Comparison of ENCODE assay signal across 9 cellular contexts in genomic region chr20:20368414-20369352, GRCh38. TPM values are rescaled to one million over a fixed set of nuclear protein-coding genes. Genes with fewer than 3 reads are reported as not detected.
A peak's percentile ranks its signal among the peaks of the same experiment; 100 is the strongest.
DNase-seq lines count a peak whose midpoint lies in the region; ATAC-seq, FAIRE-seq and TF ChIP-seq lines count a peak whose summit lies in the region.
"Had no signal": no experiment of that assay in that cellular context is flagged by ENCODE, and none has a peak within 500 bp of the region (broad histone marks: within the 10 kb centered on the region; RNA-seq: fewer than 3 reads in every experiment).

No MANE protein-coding gene starts in this region.

- no peak overlapping the region for H3K18ac ChIP-seq in mesendoderm (ENCODE audit: low read length)

- H3K4me1 ChIP-seq in astrocyte (ENCODE audit: insufficient read depth, low read length) (no peaks in the 10 kb centered on the region), mesendoderm (ENCODE audit: control insufficient read depth, low read depth, low read length) (no peaks in the 10 kb centered on the region)

- peak overlapping the region; percentile 70 for H3K4me2 ChIP-seq in astrocyte (ENCODE audit: low read length)
- peak overlapping the region; percentile 42 for H3K4me2 ChIP-seq in mesendoderm (ENCODE audit: low read length)

- H2BK5ac ChIP-seq in mesendoderm (ENCODE audit: low read length) = no peak overlapping the region

- H4K8ac ChIP-seq in mesendoderm (ENCODE audit: low read depth, low read length) = no peak overlapping the region

- no CpG with 5 or more reads among the region's 147 CpGs for WGBS in mesendoderm (ENCODE audit: extremely low coverage, insufficient coverage, low lambda C conversion rate)

- no peak overlapping the region for H4K5ac ChIP-seq in mesendoderm (ENCODE audit: low read length)

- no peak overlapping the region for H2AFZ ChIP-seq in astrocyte (ENCODE audit: low read depth, low read length)

- H3K9me3 ChIP-seq in astrocyte (ENCODE audit: insufficient read depth, low read depth, low read length) = peaks cover 4% of the 10 kb centered on the region
- H3K9me3 ChIP-seq: ovary had no signal

- peaks cover 75% of the 10 kb centered on the region for H3K27me3 ChIP-seq in astrocyte (ENCODE audit: insufficient read depth, low read length)
- peaks cover 73% of the 10 kb centered on the region for H3K27me3 ChIP-seq in mesendoderm (ENCODE audit: insufficient read depth, low read length, poor library complexity)

- peaks cover 6% of the 10 kb centered on the region for H3K4me1 Mint-ChIP-seq in astrocyte (ENCODE audit: low read depth, unreplicated experiment)

- H3K56ac ChIP-seq in mesendoderm (ENCODE audit: low read length) = peak overlapping the region; percentile 34

- H3K27ac ChIP-seq in astrocyte (ENCODE audit: low read depth, low read length) (no peak overlapping the region), mesendoderm (ENCODE audit: low read depth, low read length) (no peak overlapping the region)
- H3K27ac ChIP-seq: ovary had no signal

- peaks cover 4% of the 10 kb centered on the region for H4K20me1 ChIP-seq in astrocyte (ENCODE audit: insufficient read depth, low read length)

- no peak for FAIRE-seq in astrocyte (lab: Jason Lieb, UNC)

- peak; percentile 44 for ATAC-seq in HG02852 (IDR thresholded peaks at IDR 0.05; ENCODE audit: unreplicated experiment)
- no peak for ATAC-seq in GM19324 (IDR thresholded peaks at IDR 0.05; ENCODE audit: low FRiP score, unreplicated experiment)
- no peak for ATAC-seq in HG02798 (IDR thresholded peaks at IDR 0.05; ENCODE audit: poor library complexity, unreplicated experiment)
- no peak for ATAC-seq in GM21515 (IDR thresholded peaks at IDR 0.05; ENCODE audit: unreplicated experiment)
- no peak for ATAC-seq in GM21526 (IDR thresholded peaks at IDR 0.05; ENCODE audit: low FRiP score, unreplicated experiment)

- H3K36me3 Mint-ChIP-seq in astrocyte (ENCODE audit: low read depth, unreplicated experiment) = no peaks in the 10 kb centered on the region

- H3K9me3 Mint-ChIP-seq in astrocyte (ENCODE audit: unreplicated experiment) = peaks cover 9% of the 10 kb centered on the region

- peaks cover 61% of the 10 kb centered on the region for H3K27me3 Mint-ChIP-seq in astrocyte (ENCODE audit: low read depth, unreplicated experiment)

- H3K79me1 ChIP-seq in mesendoderm (ENCODE audit: low read length) = no peaks in the 10 kb centered on the region

- DNase-seq in COLO668 (lab: John Stamatoyannopoulos, UW; ENCODE audit: unreplicated experiment) = peak; percentile 83
- DNase-seq in astrocyte (ENCODE audit: low read depth) = no peak
- no peak for DNase-seq in mesendoderm
- DNase-seq: ovary had no signal

- peak overlapping the region; percentile 80 for H3K23ac ChIP-seq in mesendoderm (ENCODE audit: low read length)

- TF ChIP-seq CTCF in astrocyte (IDR thresholded peaks at IDR 0.05; ENCODE audit: insufficient read depth, low read depth, low read length) = no peak

- H3K4me3 ChIP-seq in astrocyte (ENCODE audit: insufficient read depth, low read depth, low read length) = no peak overlapping the region
- no peak overlapping the region for H3K4me3 ChIP-seq in mesendoderm (ENCODE audit: low read length)
- H3K4me3 ChIP-seq: ovary had no signal

- no peak overlapping the region for H3K4me3 Mint-ChIP-seq in astrocyte (ENCODE audit: unreplicated experiment)

- H3K36me3 ChIP-seq in astrocyte (ENCODE audit: insufficient read depth, low read length) (no peaks in the 10 kb centered on the region), mesendoderm (ENCODE audit: control insufficient read depth, insufficient read depth, low read length) (no peaks in the 10 kb centered on the region)
- H3K36me3 ChIP-seq: ovary had no signal

- H3K79me2 ChIP-seq in astrocyte (ENCODE audit: insufficient read depth, low read length) (no peaks in the 10 kb centered on the region), mesendoderm (ENCODE audit: control insufficient read depth, insufficient read depth, low read length) (no peaks in the 10 kb centered on the region)

- H3K27ac Mint-ChIP-seq in astrocyte (ENCODE audit: unreplicated experiment) = no peak overlapping the region

- H2BK120ac ChIP-seq in mesendoderm (ENCODE audit: low read depth, low read length) = no peak overlapping the region

- H3K9ac ChIP-seq in astrocyte (ENCODE audit: low read length) (no peak overlapping the region), mesendoderm (ENCODE audit: low read length) (no peak overlapping the region)

- H2AK5ac ChIP-seq in mesendoderm (ENCODE audit: low read length) = no peak overlapping the region

- no peak overlapping the region for H3K4ac ChIP-seq in mesendoderm (ENCODE audit: low read depth, low read length)

- no peak overlapping the region for H2BK15ac ChIP-seq in mesendoderm (replicated peaks; ENCODE audit: low read depth)

RNA-seq across cellular contexts. Expression of gene INSM1, which starts 0.8 kb away (rescaled TPM):
- total RNA-seq in astrocyte = 0.09 TPM in 1 of 2 replicates, not detected in the other
- 0.01 TPM for polyA plus RNA-seq in mesendoderm (2013, experiment 1 of 2)
- polyA plus RNA-seq in mesendoderm (2013, experiment 2 of 2) = 0.01 TPM
- total RNA-seq: ovary had no signal
